Comparison of ENCODE assay signal across 8 cellular contexts in the genomic region with DNA sequence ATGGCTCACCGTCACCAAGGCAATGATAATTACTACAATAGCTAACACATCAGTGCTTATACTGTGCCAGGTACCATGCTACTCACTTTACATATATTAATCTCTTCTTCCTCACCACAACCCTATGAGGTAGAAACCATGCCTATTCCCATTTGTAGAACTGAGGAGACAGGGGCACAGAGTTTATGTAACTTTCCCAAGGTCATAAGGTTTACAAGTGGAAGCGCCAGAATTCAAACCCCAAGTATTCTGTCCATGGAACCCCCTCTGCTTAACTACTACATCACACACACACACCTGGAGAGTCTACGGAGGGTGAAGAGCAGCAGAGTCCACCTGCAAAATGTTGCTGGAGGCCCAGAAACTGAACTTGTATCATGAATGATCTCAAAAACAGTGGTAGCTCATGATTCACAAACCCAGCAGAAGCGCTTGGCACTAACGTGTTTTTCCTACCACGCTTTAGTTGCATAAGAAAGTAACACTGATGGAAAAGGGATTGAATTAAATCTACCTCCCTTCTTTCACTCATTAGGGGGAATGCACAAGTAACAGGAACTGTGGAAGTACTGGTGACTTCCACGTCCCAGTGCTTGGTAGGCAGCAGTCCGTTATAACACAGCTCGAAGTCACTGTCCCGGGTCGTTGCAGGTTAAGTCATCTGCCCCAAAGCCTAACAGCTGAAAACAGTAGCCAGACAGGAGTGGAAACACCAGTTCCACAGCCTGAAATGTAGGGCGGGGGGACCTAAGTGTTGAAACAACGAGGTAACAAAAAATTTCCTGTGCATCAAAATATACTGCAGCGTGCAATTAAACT. TPM values are rescaled to one million over a fixed set of nuclear protein-coding genes. Genes with fewer than 3 reads are reported as not detected.
A peak's percentile ranks its signal among the peaks of the same experiment; 100 is the strongest.
DNase-seq lines count a peak whose midpoint lies in the region; ATAC-seq and TF ChIP-seq lines count a peak whose summit lies in the region.

No MANE protein-coding gene starts in this region.

- intact Hi-C loops in CD4-positive, alpha-beta memory T cell (cut with micrococcal nuclease): loop anchor here (5.0 kb wide), 2 partner anchors 114 to 691 kb away; a partner anchor contains a TSS

- no peaks in the 10 kb centered on the region for H3K27me3 Mint-ChIP-seq in CD4-positive, alpha-beta memory T cell

- CTCF ChIA-PET in CD4-positive, alpha-beta memory T cell (lab: Charles Lee; ENCODE audit: partially characterized antibody): interaction anchor here (0.5 to 4.8 kb wide), 4 partner anchors 15 to 130 kb away, joined by 3 to 25 read pairs (median 4); no protein-coding TSS in a partner anchor

- H3K4me1 Mint-ChIP-seq in CD4-positive, alpha-beta memory T cell: peaks cover 44 to 70% (median 53%) of the 10 kb centered on the region in 4 donors

- H3K4me3 ChIP-seq in CD4-positive, alpha-beta memory T cell (ENCODE audit: low read length in 2 of 2): peak overlapping the region in 1 of 2 donors; percentile 13
- H3K4me3 ChIP-seq in brain microvascular endothelial cell (ENCODE audit: low read depth, low read length) (peak overlapping the region; percentile 18), mucosa of stomach (ENCODE audit: low read length) (peak overlapping the region; percentile 1)

- H3K27me3 ChIP-seq in CD4-positive, alpha-beta memory T cell (ENCODE audit: insufficient read depth, low read length): no peaks in the 10 kb centered on the region
- H3K27me3 ChIP-seq in brain microvascular endothelial cell (replicated peaks): no peaks in the 10 kb centered on the region
- no peaks in the 10 kb centered on the region for H3K27me3 ChIP-seq in mucosa of stomach (ENCODE audit: control insufficient read depth, insufficient read depth, low read length)

- no peak overlapping the region for H3K9ac ChIP-seq in mucosa of stomach (ENCODE audit: low read length)

- H3K27ac Mint-ChIP-seq in CD4-positive, alpha-beta memory T cell: peak overlapping the region in 5 of 7 donors; percentile 34 to 76 (median 48)

- H3K9me3 Mint-ChIP-seq in CD4-positive, alpha-beta memory T cell: peaks cover 0 to 2% (median 0%) of the 10 kb centered on the region in 8 donors

- H3K9me3 ChIP-seq in CD4-positive, alpha-beta memory T cell (ENCODE audit: control insufficient read depth in 1 of 2, low read length in 2 of 2): no peaks in the 10 kb centered on the region
- no peaks in the 10 kb centered on the region for H3K9me3 ChIP-seq in mucosa of stomach (ENCODE audit: control insufficient read depth, low read length)

- in situ Hi-C loops in KBM-7 (cut with MboI; ENCODE audit: low pct_unique_long_range_greater_than_20kb, low sequenced_read_pairs): no loop called here
- in situ Hi-C loops in brain microvascular endothelial cell (cut with HindIII; ENCODE audit: low pct_ligation_motif_present, low sequenced_read_pairs): no loop called here

- peaks cover 0 to 8% of the 10 kb centered on the region in 2 donors for H3K36me3 Mint-ChIP-seq in CD4-positive, alpha-beta memory T cell

- POLR2A ChIA-PET in CD4-positive, alpha-beta memory T cell (lab: Charles Lee; ENCODE audit: partially characterized antibody): interaction anchor here (1.0 to 2.8 kb wide), 4 partner anchors 104 to 191 kb away, joined by 3 to 45 read pairs (median 18); a partner anchor contains a TSS

- peak overlapping the region; percentile 50 to 77 (median 68) for H3K4me3 Mint-ChIP-seq in CD4-positive, alpha-beta memory T cell

- H3K36me3 ChIP-seq in CD4-positive, alpha-beta memory T cell (ENCODE audit: insufficient read depth, low read length): no peaks in the 10 kb centered on the region
- H3K36me3 ChIP-seq in brain microvascular endothelial cell (replicated peaks) (no peaks in the 10 kb centered on the region), mucosa of stomach (ENCODE audit: control insufficient read depth, insufficient read depth, low read length) (no peaks in the 10 kb centered on the region)

- H3K4me1 ChIP-seq in CD4-positive, alpha-beta memory T cell (ENCODE audit: insufficient read depth, low read length): peaks cover 25% of the 10 kb centered on the region
- H3K4me1 ChIP-seq in mucosa of stomach (ENCODE audit: control insufficient read depth, insufficient read depth, low read length): peaks cover 12% of the 10 kb centered on the region

- no peak overlapping the region for H3K27ac ChIP-seq in CD4-positive, alpha-beta memory T cell (ENCODE audit: low read depth, low read length)
- H3K27ac ChIP-seq in brain microvascular endothelial cell: no peak overlapping the region

- no peak for DNase-seq in CD4-positive, alpha-beta memory T cell
- peak; percentile 66 for DNase-seq in KBM-7
- no peak for DNase-seq in brain microvascular endothelial cell
- no peak for DNase-seq in NCI-H1694 (lab: John Stamatoyannopoulos, UW)
- DNase-seq in activated CD8-positive, alpha-beta memory T cell treated with anti-CD3 and anti-CD28 coated beads, Interleukin-2, amount 50 U/mL, for 4 hours: no peak
- no peak for DNase-seq in NCI-H2081 (lab: John Stamatoyannopoulos, UW)

- ATAC-seq in HG03108 (IDR thresholded peaks at IDR 0.05; ENCODE audit: unreplicated experiment): no peak

- TF ChIP-seq CTCF in brain microvascular endothelial cell (IDR thresholded peaks at IDR 0.05; ENCODE audit: low read depth, low read length, missing control alignments): no peak

RNA-seq across cellular contexts. Expression of a gene that starts 2.0 kb away (rescaled TPM):
- total RNA-seq in CD4-positive, alpha-beta memory T cell: 10 to 100 TPM; 54.7 to 55.6 TPM
- 10 to 100 TPM in 1 of 2 donors, 1 to 10 TPM in 1; 4.7 to 13.4 TPM for polyA plus RNA-seq in CD4-positive, alpha-beta memory T cell
